1 cellular context compared by ENCODE assay signal in the genomic region with DNA sequence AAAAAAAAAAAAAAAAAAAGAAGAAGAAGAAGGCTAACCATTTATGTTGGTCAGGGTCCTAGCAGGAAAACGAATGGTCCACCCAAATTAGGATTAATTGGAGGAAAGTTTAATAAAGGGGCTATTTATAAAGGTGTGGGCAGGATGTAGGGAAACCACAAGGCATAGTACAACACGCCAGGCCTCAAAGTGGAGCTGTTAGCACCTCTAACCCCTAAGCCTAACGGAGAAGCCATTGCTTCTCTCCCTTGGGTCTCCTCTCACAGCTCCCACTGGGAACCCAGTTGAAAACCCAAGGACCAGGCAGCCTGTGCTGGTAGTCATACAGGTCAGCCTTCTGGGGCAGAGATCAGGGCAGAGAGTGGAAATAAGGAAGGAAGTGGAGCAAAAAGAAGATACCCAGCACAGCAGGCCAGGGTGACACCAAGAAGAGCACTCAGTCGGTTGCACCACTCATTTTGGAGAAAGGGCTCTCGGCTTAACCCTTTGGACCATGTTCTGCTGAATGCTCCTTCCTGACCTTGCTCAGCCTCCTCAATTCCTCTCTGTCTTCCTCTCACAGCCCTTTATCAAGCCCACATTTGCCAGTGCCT.
TF ChIP-seq lines count a peak whose summit lies in the region.

No MANE protein-coding gene starts in this region.

TF ChIP-seq in GM12878, 131 proteins besides CTCF, POLR2A, EP300 and RAD21:
- TF ChIP-seq GATAD2B (conservative IDR thresholded peaks at IDR 0.05; ENCODE audit: low read depth) (no peak), SMC3 (IDR thresholded peaks at IDR 0.05; ENCODE audit: borderline replicate concordance, low read length) (no peak), RCOR1 (conservative IDR thresholded peaks at IDR 0.05; ENCODE audit: low read depth, low read length) (no peak), EGR1 (IDR thresholded peaks at IDR 0.05; ENCODE audit: borderline replicate concordance in 1 of 2, low read depth in 2 of 2, low read length in 2 of 2) (no peak), EED (IDR thresholded peaks at IDR 0.05; ENCODE audit: low read depth) (no peak), ZBED1 (IDR thresholded peaks at IDR 0.05; ENCODE audit: borderline replicate concordance) (no peak), KLF5 (IDR thresholded peaks at IDR 0.05; ENCODE audit: partially characterized antibody) (no peak)
